Comparison of ENCODE assay signal across 18 cellular contexts in the genomic region with DNA sequence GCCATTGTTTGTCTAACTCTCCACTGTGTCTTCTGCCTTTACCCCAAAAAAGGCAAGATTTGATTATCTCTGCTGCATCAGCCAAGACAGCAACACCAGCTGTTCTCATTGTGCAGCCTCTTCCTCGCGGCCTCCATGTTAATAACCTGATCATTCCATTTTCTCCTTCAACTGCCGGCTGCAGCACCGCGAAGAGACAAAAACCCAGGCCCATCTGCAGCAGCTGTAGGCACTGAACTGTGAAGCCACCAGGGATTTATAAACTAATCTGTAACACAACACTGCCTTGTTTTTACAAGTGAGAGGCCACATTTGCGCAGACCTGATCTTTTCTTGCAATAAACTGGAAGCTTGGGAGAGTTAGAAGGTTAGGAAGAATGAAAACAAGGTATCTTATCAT.
DNase-seq lines count a peak whose midpoint lies in the region; ATAC-seq and TF ChIP-seq lines count a peak whose summit lies in the region.
"Had no signal": no experiment of that assay in that cellular context is flagged by ENCODE, and none has a peak within 500 bp of the region (broad histone marks: within the 10 kb centered on the region; RNA-seq: fewer than 3 reads in every experiment).

No MANE protein-coding gene starts in this region.

- H3K4me1 ChIP-seq in uterus, result no peaks in the 10 kb centered on the region
- H3K4me1 ChIP-seq: stomach had no signal

- no peak for TF ChIP-seq POLR2A in uterus (IDR thresholded peaks at IDR 0.05)

- H3K9me3 ChIP-seq in uterus, result no peaks in the 10 kb centered on the region
- H3K9me3 ChIP-seq: stomach had no signal

- no peak overlapping the region for H3K27ac ChIP-seq in uterus
- H3K27ac ChIP-seq: cardiac muscle cell, stomach had no signal

- peaks cover 47% of the 10 kb centered on the region for H3K4me1 Mint-ChIP-seq in brain
- H3K4me1 Mint-ChIP-seq in CD14-positive monocyte, result no peaks in the 10 kb centered on the region
- H3K4me1 Mint-ChIP-seq: activated CD4-positive, alpha-beta T cell treated with anti-CD3 and anti-CD28 coated beads for 36 hours; activated naive CD8-positive, alpha-beta T cell treated with anti-CD3 and anti-CD28 coated beads for 36 hours had no signal

- H3K4me3 ChIP-seq in uterus, result no peak overlapping the region
- H3K4me3 ChIP-seq: cardiac muscle cell, K562, stomach had no signal

- ATAC-seq in esophagus mucosa (no peak), GM19455 (IDR thresholded peaks at IDR 0.05; ENCODE audit: unreplicated experiment) (no peak)
- ATAC-seq: activated CD4-positive, alpha-beta T cell treated with anti-CD3 and anti-CD28 coated beads for 36 hours; K562 had no signal

- no peaks in the 10 kb centered on the region for H3K9me3 Mint-ChIP-seq in brain
- peaks cover 0 to 2% (median 0%) of the 10 kb centered on the region in 7 donors for H3K9me3 Mint-ChIP-seq in CD14-positive monocyte
- H3K9me3 Mint-ChIP-seq: activated naive CD8-positive, alpha-beta T cell treated with anti-CD3 and anti-CD28 coated beads for 36 hours had no signal

- no peaks in the 10 kb centered on the region for H3K27me3 ChIP-seq in uterus
- H3K27me3 ChIP-seq: cardiac muscle cell, stomach had no signal

- no peaks in the 10 kb centered on the region for H3K36me3 Mint-ChIP-seq in brain
- H3K36me3 Mint-ChIP-seq in CD14-positive monocyte, result no peaks in the 10 kb centered on the region
- H3K36me3 Mint-ChIP-seq: activated naive CD8-positive, alpha-beta T cell treated with anti-CD3 and anti-CD28 coated beads for 36 hours had no signal

- intact Hi-C loops in CD14-positive monocyte (cut with micrococcal nuclease) (no loop called here), uterus (cut with DNase I; ENCODE audit: low total_unique reads) (no loop called here)

- H3K4me3 Mint-ChIP-seq in brain (peak overlapping the region in 4 of 5 experiments; percentile 26 to 37 (median 31)), CD14-positive monocyte (no peak overlapping the region)
- H3K4me3 Mint-ChIP-seq: activated CD4-positive, alpha-beta T cell treated with anti-CD3 and anti-CD28 coated beads for 36 hours; activated naive CD8-positive, alpha-beta T cell treated with anti-CD3 and anti-CD28 coated beads for 36 hours had no signal

- no peak for TF ChIP-seq CTCF in brain (conservative IDR thresholded peaks at IDR 0.05)
- no peak for TF ChIP-seq CTCF in CD14-positive monocyte (IDR thresholded peaks at IDR 0.05)
- TF ChIP-seq CTCF in uterus (IDR thresholded peaks at IDR 0.05), result no peak

- DNase-seq in D341Med (ENCODE audit: low spot score) (peak; percentile 84), NCI-H146 (lab: John Stamatoyannopoulos, UW) (peak; percentile 82), NCI-H446 treated with DMSO at 0.1 percent for 48 hours (lab: John Stamatoyannopoulos, UW) (peak; percentile 62), CD14-positive monocyte (ENCODE audit: low spot score) (no peak), uterus (no peak)
- DNase-seq: activated CD4-positive, alpha-beta T cell treated with anti-CD3 and anti-CD28 coated beads for 36 hours; activated naive CD8-positive, alpha-beta T cell treated with anti-CD3 and anti-CD28 coated beads for 36 hours; DND-41; foreskin melanocyte; H7; mesenchymal stem cell; NCI-H774; stomach had no signal

- H3K27ac Mint-ChIP-seq in brain (peak overlapping the region; percentile 82 to 89 (median 86)), CD14-positive monocyte (no peak overlapping the region)
- H3K27ac Mint-ChIP-seq: activated CD4-positive, alpha-beta T cell treated with anti-CD3 and anti-CD28 coated beads for 36 hours; activated naive CD8-positive, alpha-beta T cell treated with anti-CD3 and anti-CD28 coated beads for 36 hours had no signal

- no peaks in the 10 kb centered on the region for H3K36me3 ChIP-seq in uterus
- H3K36me3 ChIP-seq: cardiac muscle cell had no signal

- no peaks in the 10 kb centered on the region for H3K27me3 Mint-ChIP-seq in brain
- H3K27me3 Mint-ChIP-seq in CD14-positive monocyte (ENCODE audit: low read depth in 3 of 3), result no peaks in the 10 kb centered on the region
- H3K27me3 Mint-ChIP-seq: activated naive CD8-positive, alpha-beta T cell treated with anti-CD3 and anti-CD28 coated beads for 36 hours had no signal

Comparison
In these comparisons a context has a peak if more than half of its experiments do, and no peak if none do; other contexts are left out.
1. DNase-seq: peak in D341Med (single experiment), NCI-H146 (single experiment) and NCI-H446 treated with DMSO at 0.1 percent for 48 hours (single experiment); none in CD14-positive monocyte (single experiment) and uterus (0 of 2).
2. H3K27ac Mint-ChIP-seq: peak in brain (5 of 5); none in CD14-positive monocyte (0 of 7).
3. H3K4me3 Mint-ChIP-seq: peak in brain (4 of 5); none in CD14-positive monocyte (0 of 2).